ENCODE assay signal across 32 cellular contexts in genomic region chr14:31668348-31668747, GRCh38.
"Had no signal": no experiment of that assay in that cellular context is flagged by ENCODE, and none has a peak within 500 bp of the region (broad histone marks: within the 10 kb centered on the region; RNA-seq: fewer than 3 reads in every experiment).

No MANE protein-coding gene starts in this region.

- DNase-seq: Karpas-422, MG63, MM.1S, MV-4-11, NCI-H1048, NCI-H1092, NCI-H1092 treated with DMSO at 0.1 percent for 48 hours, NCI-H1105, NCI-H1105 treated with DMSO at 0.1 percent for 48 hours, NCI-H1417, NCI-H1417 treated with DMSO at 0.1 percent for 48 hours, NCI-H1436, NCI-H1436 treated with DMSO at 0.1 percent for 48 hours, NCI-H146, NCI-H1694, NCI-H1694 treated with DMSO at 0.1 percent for 48 hours, NCI-H187, NCI-H187 treated with DMSO at 0.1 percent for 48 hours, NCI-H1930, NCI-H2029, NCI-H2029 treated with DMSO at 0.1 percent for 48 hours, NCI-H2081, NCI-H2081 treated with DMSO at 0.1 percent for 48 hours, NCI-H2107, NCI-H2227 treated with DMSO at 0.1 percent for 48 hours, NCI-H226, NCI-H345, NCI-H446, NCI-H446 treated with DMSO at 0.1 percent for 48 hours, NCI-H510A, NCI-H510A treated with DMSO at 0.1 percent for 48 hours had no signal

- H3K9me3 ChIP-seq: MG63 had no signal

- H3K27me3 ChIP-seq: MG63 had no signal

- H3K36me3 ChIP-seq: MG63 had no signal

- H3K4me3 ChIP-seq: MG63 had no signal

- H3K9ac ChIP-seq: KMS-11 had no signal

- H3K4me2 ChIP-seq: KMS-11 had no signal

- H3K27ac ChIP-seq: KMS-11 had no signal
